ENCODE assay signal across 1 cellular context in genomic region chr14:24051789-24052655, GRCh38.
TF ChIP-seq lines count a peak whose summit lies in the region.

TSS of gene CARMIL3 (plus strand) at chr14:24052009. CDS start at chr14:24052154, 145 bp downstream.

TF ChIP-seq in HepG2, 621 proteins besides CTCF, POLR2A, EP300 and RAD21 (continued from another document and continues in another):
- no peak; the same call in 1 of the 2 replicates for TF ChIP-seq SIN3B (IDR thresholded peaks at IDR 0.05; ENCODE audit: low read length)
- no peak for TF ChIP-seq HDAC6 (IDR thresholded peaks at IDR 0.05; ENCODE audit: low read depth, low read length)
- no peak for TF ChIP-seq ZNF318 (CRISPR knock-in tag; IDR thresholded peaks at IDR 0.05)
- TF ChIP-seq ZNF549 (CRISPR knock-in tag; IDR thresholded peaks at IDR 0.05): 0 out of 2 replicates have a peak, but pooled peaks have one; percentile 28
- TF ChIP-seq SMAD3 (CRISPR knock-in tag; IDR thresholded peaks at IDR 0.05): peak; percentile 84; the same call in 1 of the 2 replicates
- peak; percentile 56 for TF ChIP-seq TEAD2 (CRISPR knock-in tag; IDR thresholded peaks at IDR 0.05)
- no peak for TF ChIP-seq ZNF337 (CRISPR knock-in tag; IDR thresholded peaks at IDR 0.05; ENCODE audit: borderline replicate concordance, low read depth)
- TF ChIP-seq ZNF275 (CRISPR knock-in tag; IDR thresholded peaks at IDR 0.05; ENCODE audit: borderline replicate concordance): peak; percentile 56
- TF ChIP-seq ZEB1 (IDR thresholded peaks at IDR 0.05; ENCODE audit: insufficient replicate concordance, low read depth): no peak
- TF ChIP-seq KLF6 (CRISPR knock-in tag; IDR thresholded peaks at IDR 0.05): peak; percentile 90
- no peak for TF ChIP-seq RORA (CRISPR knock-in tag; IDR thresholded peaks at IDR 0.05)
- TF ChIP-seq ZFP41 (CRISPR knock-in tag; IDR thresholded peaks at IDR 0.05; ENCODE audit: borderline replicate concordance): peak; percentile 63
- TF ChIP-seq, protein P1, sequence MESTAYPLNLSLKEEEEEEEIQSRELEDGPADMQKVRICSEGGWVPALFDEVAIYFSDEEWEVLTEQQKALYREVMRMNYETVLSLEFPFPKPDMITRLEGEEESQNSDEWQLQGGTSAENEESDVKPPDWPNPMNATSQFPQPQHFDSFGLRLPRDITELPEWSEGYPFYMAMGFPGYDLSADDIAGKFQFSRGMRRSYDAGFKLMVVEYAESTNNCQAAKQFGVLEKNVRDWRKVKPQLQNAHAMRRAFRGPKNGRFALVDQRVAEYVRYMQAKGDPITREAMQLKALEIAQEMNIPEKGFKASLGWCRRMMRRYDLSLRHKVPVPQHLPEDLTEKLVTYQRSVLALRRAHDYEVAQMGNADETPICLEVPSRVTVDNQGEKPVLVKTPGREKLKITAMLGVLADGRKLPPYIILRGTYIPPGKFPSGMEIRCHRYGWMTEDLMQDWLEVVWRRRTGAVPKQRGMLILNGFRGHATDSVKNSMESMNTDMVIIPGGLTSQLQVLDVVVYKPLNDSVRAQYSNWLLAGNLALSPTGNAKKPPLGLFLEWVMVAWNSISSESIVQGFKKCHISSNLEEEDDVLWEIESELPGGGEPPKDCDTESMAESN (CRISPR knock-in tag; conservative IDR thresholded peaks at IDR 0.05): peak; percentile 63; the same call in 1 of the 2 replicates
- TF ChIP-seq TCF7 (IDR thresholded peaks at IDR 0.05; ENCODE audit: low read depth): no peak
- no peak for TF ChIP-seq XBP1 (CRISPR knock-in tag; IDR thresholded peaks at IDR 0.05)
- peak; percentile 72 for TF ChIP-seq ZNF746 (CRISPR knock-in tag; IDR thresholded peaks at IDR 0.05)
- peak; percentile 38; the same call in 1 of the 2 replicates for TF ChIP-seq ZNF556 (CRISPR knock-in tag; IDR thresholded peaks at IDR 0.05; ENCODE audit: borderline replicate concordance)
- no peak for TF ChIP-seq POLR2AphosphoS2 (IDR thresholded peaks at IDR 0.05; ENCODE audit: low read depth, low read length)
- peak; percentile 47 for TF ChIP-seq CBX1 (IDR thresholded peaks at IDR 0.05; ENCODE audit: low read depth)
- 0 out of 2 replicates have a peak, but pooled peaks have one; percentile 89 for TF ChIP-seq ZBTB44 (CRISPR knock-in tag; IDR thresholded peaks at IDR 0.05)
- peak; percentile 61; the same call in 1 of the 2 replicates for TF ChIP-seq NFKBIZ (CRISPR knock-in tag; IDR thresholded peaks at IDR 0.05)
- TF ChIP-seq HOXD1 (CRISPR knock-in tag; IDR thresholded peaks at IDR 0.05): peak; percentile 90
- TF ChIP-seq ADNP (CRISPR knock-in tag; IDR thresholded peaks at IDR 0.05): 0 out of 2 replicates have a peak, but pooled peaks have one; percentile 10
- peak; percentile 99 for TF ChIP-seq ZNF777 (CRISPR knock-in tag; IDR thresholded peaks at IDR 0.05)
- peak; percentile 87 for TF ChIP-seq ZC3H13 (CRISPR knock-in tag; IDR thresholded peaks at IDR 0.05)
- TF ChIP-seq, protein P2, sequence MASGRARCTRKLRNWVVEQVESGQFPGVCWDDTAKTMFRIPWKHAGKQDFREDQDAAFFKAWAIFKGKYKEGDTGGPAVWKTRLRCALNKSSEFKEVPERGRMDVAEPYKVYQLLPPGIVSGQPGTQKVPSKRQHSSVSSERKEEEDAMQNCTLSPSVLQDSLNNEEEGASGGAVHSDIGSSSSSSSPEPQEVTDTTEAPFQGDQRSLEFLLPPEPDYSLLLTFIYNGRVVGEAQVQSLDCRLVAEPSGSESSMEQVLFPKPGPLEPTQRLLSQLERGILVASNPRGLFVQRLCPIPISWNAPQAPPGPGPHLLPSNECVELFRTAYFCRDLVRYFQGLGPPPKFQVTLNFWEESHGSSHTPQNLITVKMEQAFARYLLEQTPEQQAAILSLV (CRISPR knock-in tag; IDR thresholded peaks at IDR 0.05; ENCODE audit: borderline replicate concordance): peak; percentile 84; the same call in 1 of the 2 replicates
- TF ChIP-seq, protein P3, sequence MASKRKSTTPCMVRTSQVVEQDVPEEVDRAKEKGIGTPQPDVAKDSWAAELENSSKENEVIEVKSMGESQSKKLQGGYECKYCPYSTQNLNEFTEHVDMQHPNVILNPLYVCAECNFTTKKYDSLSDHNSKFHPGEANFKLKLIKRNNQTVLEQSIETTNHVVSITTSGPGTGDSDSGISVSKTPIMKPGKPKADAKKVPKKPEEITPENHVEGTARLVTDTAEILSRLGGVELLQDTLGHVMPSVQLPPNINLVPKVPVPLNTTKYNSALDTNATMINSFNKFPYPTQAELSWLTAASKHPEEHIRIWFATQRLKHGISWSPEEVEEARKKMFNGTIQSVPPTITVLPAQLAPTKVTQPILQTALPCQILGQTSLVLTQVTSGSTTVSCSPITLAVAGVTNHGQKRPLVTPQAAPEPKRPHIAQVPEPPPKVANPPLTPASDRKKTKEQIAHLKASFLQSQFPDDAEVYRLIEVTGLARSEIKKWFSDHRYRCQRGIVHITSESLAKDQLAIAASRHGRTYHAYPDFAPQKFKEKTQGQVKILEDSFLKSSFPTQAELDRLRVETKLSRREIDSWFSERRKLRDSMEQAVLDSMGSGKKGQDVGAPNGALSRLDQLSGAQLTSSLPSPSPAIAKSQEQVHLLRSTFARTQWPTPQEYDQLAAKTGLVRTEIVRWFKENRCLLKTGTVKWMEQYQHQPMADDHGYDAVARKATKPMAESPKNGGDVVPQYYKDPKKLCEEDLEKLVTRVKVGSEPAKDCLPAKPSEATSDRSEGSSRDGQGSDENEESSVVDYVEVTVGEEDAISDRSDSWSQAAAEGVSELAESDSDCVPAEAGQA (IDR thresholded peaks at IDR 0.05; ENCODE audit: low read depth): peak; percentile 69
- TF ChIP-seq, protein P3 (CRISPR knock-in tag; IDR thresholded peaks at IDR 0.05; ENCODE audit: borderline replicate concordance): no peak; the same call in 1 of the 2 replicates
- no peak for TF ChIP-seq CEBPG (CRISPR knock-in tag; IDR thresholded peaks at IDR 0.05)
- TF ChIP-seq, protein P4, sequence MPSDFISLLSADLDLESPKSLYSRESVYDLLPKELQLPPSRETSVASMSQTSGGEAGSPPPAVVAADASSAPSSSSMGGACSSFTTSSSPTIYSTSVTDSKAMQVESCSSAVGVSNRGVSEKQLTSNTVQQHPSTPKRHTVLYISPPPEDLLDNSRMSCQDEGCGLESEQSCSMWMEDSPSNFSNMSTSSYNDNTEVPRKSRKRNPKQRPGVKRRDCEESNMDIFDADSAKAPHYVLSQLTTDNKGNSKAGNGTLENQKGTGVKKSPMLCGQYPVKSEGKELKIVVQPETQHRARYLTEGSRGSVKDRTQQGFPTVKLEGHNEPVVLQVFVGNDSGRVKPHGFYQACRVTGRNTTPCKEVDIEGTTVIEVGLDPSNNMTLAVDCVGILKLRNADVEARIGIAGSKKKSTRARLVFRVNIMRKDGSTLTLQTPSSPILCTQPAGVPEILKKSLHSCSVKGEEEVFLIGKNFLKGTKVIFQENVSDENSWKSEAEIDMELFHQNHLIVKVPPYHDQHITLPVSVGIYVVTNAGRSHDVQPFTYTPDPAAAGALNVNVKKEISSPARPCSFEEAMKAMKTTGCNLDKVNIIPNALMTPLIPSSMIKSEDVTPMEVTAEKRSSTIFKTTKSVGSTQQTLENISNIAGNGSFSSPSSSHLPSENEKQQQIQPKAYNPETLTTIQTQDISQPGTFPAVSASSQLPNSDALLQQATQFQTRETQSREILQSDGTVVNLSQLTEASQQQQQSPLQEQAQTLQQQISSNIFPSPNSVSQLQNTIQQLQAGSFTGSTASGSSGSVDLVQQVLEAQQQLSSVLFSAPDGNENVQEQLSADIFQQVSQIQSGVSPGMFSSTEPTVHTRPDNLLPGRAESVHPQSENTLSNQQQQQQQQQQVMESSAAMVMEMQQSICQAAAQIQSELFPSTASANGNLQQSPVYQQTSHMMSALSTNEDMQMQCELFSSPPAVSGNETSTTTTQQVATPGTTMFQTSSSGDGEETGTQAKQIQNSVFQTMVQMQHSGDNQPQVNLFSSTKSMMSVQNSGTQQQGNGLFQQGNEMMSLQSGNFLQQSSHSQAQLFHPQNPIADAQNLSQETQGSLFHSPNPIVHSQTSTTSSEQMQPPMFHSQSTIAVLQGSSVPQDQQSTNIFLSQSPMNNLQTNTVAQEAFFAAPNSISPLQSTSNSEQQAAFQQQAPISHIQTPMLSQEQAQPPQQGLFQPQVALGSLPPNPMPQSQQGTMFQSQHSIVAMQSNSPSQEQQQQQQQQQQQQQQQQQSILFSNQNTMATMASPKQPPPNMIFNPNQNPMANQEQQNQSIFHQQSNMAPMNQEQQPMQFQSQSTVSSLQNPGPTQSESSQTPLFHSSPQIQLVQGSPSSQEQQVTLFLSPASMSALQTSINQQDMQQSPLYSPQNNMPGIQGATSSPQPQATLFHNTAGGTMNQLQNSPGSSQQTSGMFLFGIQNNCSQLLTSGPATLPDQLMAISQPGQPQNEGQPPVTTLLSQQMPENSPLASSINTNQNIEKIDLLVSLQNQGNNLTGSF (CRISPR knock-in tag; IDR thresholded peaks at IDR 0.05): peak; percentile 91
